1 cellular context compared by ENCODE assay signal in genomic region chr11:122727101-122727929, GRCh38.
TF ChIP-seq lines count a peak whose summit lies in the region.

No MANE protein-coding gene starts in this region.

TF ChIP-seq in WTC11, 78 proteins besides CTCF, POLR2A, EP300 and RAD21 (continued from another document):
- TF ChIP-seq, protein P1, sequence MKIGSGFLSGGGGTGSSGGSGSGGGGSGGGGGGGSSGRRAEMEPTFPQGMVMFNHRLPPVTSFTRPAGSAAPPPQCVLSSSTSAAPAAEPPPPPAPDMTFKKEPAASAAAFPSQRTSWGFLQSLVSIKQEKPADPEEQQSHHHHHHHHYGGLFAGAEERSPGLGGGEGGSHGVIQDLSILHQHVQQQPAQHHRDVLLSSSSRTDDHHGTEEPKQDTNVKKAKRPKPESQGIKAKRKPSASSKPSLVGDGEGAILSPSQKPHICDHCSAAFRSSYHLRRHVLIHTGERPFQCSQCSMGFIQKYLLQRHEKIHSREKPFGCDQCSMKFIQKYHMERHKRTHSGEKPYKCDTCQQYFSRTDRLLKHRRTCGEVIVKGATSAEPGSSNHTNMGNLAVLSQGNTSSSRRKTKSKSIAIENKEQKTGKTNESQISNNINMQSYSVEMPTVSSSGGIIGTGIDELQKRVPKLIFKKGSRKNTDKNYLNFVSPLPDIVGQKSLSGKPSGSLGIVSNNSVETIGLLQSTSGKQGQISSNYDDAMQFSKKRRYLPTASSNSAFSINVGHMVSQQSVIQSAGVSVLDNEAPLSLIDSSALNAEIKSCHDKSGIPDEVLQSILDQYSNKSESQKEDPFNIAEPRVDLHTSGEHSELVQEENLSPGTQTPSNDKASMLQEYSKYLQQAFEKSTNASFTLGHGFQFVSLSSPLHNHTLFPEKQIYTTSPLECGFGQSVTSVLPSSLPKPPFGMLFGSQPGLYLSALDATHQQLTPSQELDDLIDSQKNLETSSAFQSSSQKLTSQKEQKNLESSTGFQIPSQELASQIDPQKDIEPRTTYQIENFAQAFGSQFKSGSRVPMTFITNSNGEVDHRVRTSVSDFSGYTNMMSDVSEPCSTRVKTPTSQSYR (CRISPR knock-in tag; IDR thresholded peaks at IDR 0.05): no peak
- no peak for TF ChIP-seq TEAD4 (CRISPR knock-in tag; IDR thresholded peaks at IDR 0.05)
- no peak for TF ChIP-seq ZNF512 (CRISPR knock-in tag; IDR thresholded peaks at IDR 0.05; ENCODE audit: borderline replicate concordance)
